8 cellular contexts compared by ENCODE assay signal in genomic region chr4:169270156-169270809, GRCh38. TPM values are rescaled to one million over a fixed set of nuclear protein-coding genes. Genes with fewer than 3 reads are reported as not detected.
A peak's percentile ranks its signal among the peaks of the same experiment; 100 is the strongest.
DNase-seq lines count a peak whose midpoint lies in the region; ATAC-seq lines count a peak whose summit lies in the region.

No MANE protein-coding gene starts in this region.

- H3K27ac Mint-ChIP-seq in activated T-helper 2 cell treated with anti-CD3 and anti-CD28 coated beads, Interferon-gamma antibody, Interleukin-2, Interleukin-4, amounts not matched to agents 10 μg/mL and 5 μg/mL and 100 μg/mL, durations not matched to agents 14 hours and 24 hours and 36 hours, result no peak overlapping the region

- peak; percentile 30 for ATAC-seq in GM18499 (IDR thresholded peaks at IDR 0.05; ENCODE audit: insufficient read depth, unreplicated experiment)
- peak; percentile 52 for ATAC-seq in HG02840 (IDR thresholded peaks at IDR 0.05; ENCODE audit: low FRiP score, unreplicated experiment)

- peaks cover 58% of the 10 kb centered on the region for H3K27me3 Mint-ChIP-seq in activated T-helper 2 cell treated with anti-CD3 and anti-CD28 coated beads, Interferon-gamma antibody, Interleukin-2, Interleukin-4, amounts not matched to agents 10 μg/mL and 5 μg/mL and 100 μg/mL, durations not matched to agents 14 hours and 24 hours and 36 hours (ENCODE audit: low read depth)

- intact Hi-C loops in activated T-helper 2 cell treated with anti-CD3 and anti-CD28 coated beads, Interferon-gamma antibody, Interleukin-2, Interleukin-4, amounts not matched to agents 10 μg/mL and 5 μg/mL and 100 μg/mL, durations not matched to agents 14 hours and 24 hours and 36 hours (cut with micrococcal nuclease), result loop anchor here (1.0 to 5.0 kb wide), 2 partner anchors 140 to 263 kb away; no protein-coding TSS in a partner anchor
- intact Hi-C loops in head of caudate nucleus (cut with DNase I), result loop anchor here (5.0 to 10.0 kb wide), 2 partner anchors 215 to 258 kb away; partner anchors contain the start of gene CBR4

- peak; percentile 58 for DNase-seq in AG20443 (ENCODE audit: low spot score)
- peak; percentile 24 to 40 for DNase-seq in NCI-H1930 (lab: John Stamatoyannopoulos, UW)
- DNase-seq in activated T-helper 2 cell treated with anti-CD3 and anti-CD28 coated beads, Interferon-gamma antibody, Interleukin-2, Interleukin-4, amounts not matched to agents 10 μg/mL and 5 μg/mL and 100 μg/mL, durations not matched to agents 14 hours and 24 hours and 36 hours (ENCODE audit: low spot score), result peak; percentile 13
- peak in 40 of 42 donors; percentile 38 to 84 (median 64) for DNase-seq in head of caudate nucleus
- DNase-seq in occipital lobe (lab: John Stamatoyannopoulos, UW), result peak; percentile 52
- DNase-seq in stimulated activated naive CD4-positive, alpha-beta T cell treated with Interleukin-2 at 50 U/mL for 16 hours (lab: John Stamatoyannopoulos, UW), result no peak

- peaks cover 9% of the 10 kb centered on the region for H3K4me1 Mint-ChIP-seq in activated T-helper 2 cell treated with anti-CD3 and anti-CD28 coated beads, Interferon-gamma antibody, Interleukin-2, Interleukin-4, amounts not matched to agents 10 μg/mL and 5 μg/mL and 100 μg/mL, durations not matched to agents 14 hours and 24 hours and 36 hours (ENCODE audit: low read depth)

- H3K9me3 Mint-ChIP-seq in activated T-helper 2 cell treated with anti-CD3 and anti-CD28 coated beads, Interferon-gamma antibody, Interleukin-2, Interleukin-4, amounts not matched to agents 10 μg/mL and 5 μg/mL and 100 μg/mL, durations not matched to agents 14 hours and 24 hours and 36 hours, result no peaks in the 10 kb centered on the region

- H3K4me3 Mint-ChIP-seq in activated T-helper 2 cell treated with anti-CD3 and anti-CD28 coated beads, Interferon-gamma antibody, Interleukin-2, Interleukin-4, amounts not matched to agents 10 μg/mL and 5 μg/mL and 100 μg/mL, durations not matched to agents 14 hours and 24 hours and 36 hours (ENCODE audit: low read depth), result peak overlapping the region; percentile 75

- no peaks in the 10 kb centered on the region for H3K36me3 Mint-ChIP-seq in activated T-helper 2 cell treated with anti-CD3 and anti-CD28 coated beads, Interferon-gamma antibody, Interleukin-2, Interleukin-4, amounts not matched to agents 10 μg/mL and 5 μg/mL and 100 μg/mL, durations not matched to agents 14 hours and 24 hours and 36 hours (ENCODE audit: low read depth)

RNA-seq across cellular contexts. Expression of gene SH3RF1, which starts 0.5 kb away (rescaled TPM):
- 1.1 and 1.4 TPM in 2 replicates for total RNA-seq in activated T-helper 2 cell treated with anti-CD3 and anti-CD28 coated beads, Interferon-gamma antibody, Interleukin-2, Interleukin-4, amounts not matched to agents 10 μg/mL and 5 μg/mL and 100 μg/mL, durations not matched to agents 14 hours and 24 hours and 36 hours
- 8.1 TPM for total RNA-seq in occipital lobe
